ENCODE assay signal across 12 cellular contexts in genomic region chr4:164949448-164950118, GRCh38.
DNase-seq lines count a peak whose midpoint lies in the region; ATAC-seq and TF ChIP-seq lines count a peak whose summit lies in the region.
"Had no signal": no experiment of that assay in that cellular context is flagged by ENCODE, and none has a peak within 500 bp of the region (broad histone marks: within the 10 kb centered on the region; RNA-seq: fewer than 3 reads in every experiment).

No MANE protein-coding gene starts in this region.

- no peaks in the 10 kb centered on the region for H3K36me3 ChIP-seq in DOHH2 (ENCODE audit: control insufficient read depth, low read length)
- H3K36me3 ChIP-seq in OCI-LY1 (ENCODE audit: insufficient read depth, low read length): no peaks in the 10 kb centered on the region

- no peaks in the 10 kb centered on the region for H4K20me1 ChIP-seq in DOHH2 (ENCODE audit: control insufficient read depth, insufficient read depth, low read depth, low read length)
- H4K20me1 ChIP-seq in OCI-LY1 (ENCODE audit: insufficient read depth, low read length): no peaks in the 10 kb centered on the region

- no peaks in the 10 kb centered on the region for H3K79me2 ChIP-seq in DOHH2 (ENCODE audit: control insufficient read depth, low read length)
- H3K79me2 ChIP-seq in OCI-LY1 (ENCODE audit: insufficient read depth, low read length): no peaks in the 10 kb centered on the region

- DNase-seq in iPS-NIHi11 (ENCODE audit: low spot score) (peak; percentile 42), DMS153 treated with DMSO at 0.1 percent for 48 hours (lab: John Stamatoyannopoulos, UW; ENCODE audit: unreplicated experiment) (no peak), erythroblast (lab: John Stamatoyannopoulos, UW) (no peak)
- DNase-seq in activated naive CD4-positive, alpha-beta T cell treated with Interleukin-2 at 50 U/mL for 16 hours: no peak
- DNase-seq: activated B cell treated with CpG ODN at 0.5 μM for 24 hours, KG1, occipital lobe, PC-9 had no signal

- H3K4me1 ChIP-seq in DOHH2 (ENCODE audit: control insufficient read depth, low read length) (no peaks in the 10 kb centered on the region), OCI-LY1 (ENCODE audit: insufficient read depth, low read length, severe bottlenecking) (no peaks in the 10 kb centered on the region)

- H3K9me3 ChIP-seq in DOHH2 (ENCODE audit: control insufficient read depth, insufficient read depth, low read length): no peaks in the 10 kb centered on the region
- no peaks in the 10 kb centered on the region for H3K9me3 ChIP-seq in OCI-LY1 (ENCODE audit: low read length)

- no peak overlapping the region for H3K9ac ChIP-seq in OCI-LY1 (ENCODE audit: low read length)

- H3K27me3 ChIP-seq in DOHH2 (ENCODE audit: control insufficient read depth, low read length): peaks cover 3% of the 10 kb centered on the region; the same call in 1 of the 2 replicates
- no peaks in the 10 kb centered on the region for H3K27me3 ChIP-seq in OCI-LY1 (ENCODE audit: insufficient read depth, low read length)

- TF ChIP-seq POLR2A in erythroblast (IDR thresholded peaks at IDR 0.05; ENCODE audit: low read length): no peak

- no peaks in the 10 kb centered on the region for H3K9me2 ChIP-seq in DOHH2 (replicated peaks; ENCODE audit: control insufficient read depth, low read length)
- no peaks in the 10 kb centered on the region for H3K9me2 ChIP-seq in OCI-LY1 (ENCODE audit: low read depth, low read length)

- no peaks in the 10 kb centered on the region for H3F3A ChIP-seq in DOHH2 (ENCODE audit: control insufficient read depth, insufficient read depth)
- H3F3A ChIP-seq in OCI-LY1 (ENCODE audit: insufficient read depth, low read length): no peaks in the 10 kb centered on the region

- no peak overlapping the region for H2AFZ ChIP-seq in OCI-LY1 (ENCODE audit: low read length)
- H2AFZ ChIP-seq: PC-9 had no signal

- TF ChIP-seq CTCF in DOHH2 (IDR thresholded peaks at IDR 0.05; ENCODE audit: low read depth, low read length, poor library complexity, severe bottlenecking) (peak; percentile 17), OCI-LY1 (IDR thresholded peaks at IDR 0.05; ENCODE audit: low read length) (peak; percentile 42; the same call in 1 of the 2 replicates)

- H3K4me2 ChIP-seq in DOHH2 (ENCODE audit: low read length) (no peak overlapping the region), OCI-LY1 (ENCODE audit: low read length) (no peak overlapping the region)
- H3K4me2 ChIP-seq: PC-9 had no signal

- H3K27ac ChIP-seq in DOHH2 (ENCODE audit: low read depth, low read length): no peak overlapping the region
- no peak overlapping the region for H3K27ac ChIP-seq in OCI-LY1 (ENCODE audit: low read depth, low read length, poor library complexity, severe bottlenecking)
- H3K27ac ChIP-seq: PC-9 had no signal

- ATAC-seq in GM21367 (IDR thresholded peaks at IDR 0.05; ENCODE audit: unreplicated experiment): peak; percentile 52
- no peak for ATAC-seq in GM21717 (IDR thresholded peaks at IDR 0.05; ENCODE audit: unreplicated experiment)

- H3K4me3 ChIP-seq in DOHH2 (ENCODE audit: low read length): no peak overlapping the region
- H3K4me3 ChIP-seq in OCI-LY1 (ENCODE audit: low read depth, low read length, poor library complexity, severe bottlenecking): no peak overlapping the region
- H3K4me3 ChIP-seq: PC-9 had no signal
